ENCODE assay signal across 14 cellular contexts in genomic region chr12:106305376-106305775, GRCh38. TPM values are rescaled to one million over a fixed set of nuclear protein-coding genes. Genes with fewer than 3 reads are reported as not detected.
DNase-seq lines count a peak whose midpoint lies in the region; ATAC-seq and TF ChIP-seq lines count a peak whose summit lies in the region.
"Had no signal": no experiment of that assay in that cellular context is flagged by ENCODE, and none has a peak within 500 bp of the region (broad histone marks: within the 10 kb centered on the region; RNA-seq: fewer than 3 reads in every experiment).

No MANE protein-coding gene starts in this region.

- no peak for TF ChIP-seq POLR2A in heart left ventricle (IDR thresholded peaks at IDR 0.05)

- TF ChIP-seq CTCF in heart left ventricle (IDR thresholded peaks at IDR 0.05), result no peak

- H3K4me1 ChIP-seq in heart left ventricle (peaks cover 8 to 87% (median 79%) of the 10 kb centered on the region in 12 donors), stomach smooth muscle (ENCODE audit: control insufficient read depth, insufficient read depth, low read length) (peaks cover 53% of the 10 kb centered on the region)

- DNase-seq in heart left ventricle (no peak), Right ventricle myocardium superior (no peak), kidney tubule cell (ENCODE audit: low spot score) (peak; percentile 26), EL (no peak), DMS153 treated with DMSO at 0.1 percent for 48 hours (lab: John Stamatoyannopoulos, UW; ENCODE audit: unreplicated experiment) (no peak)
- DNase-seq: activated CD4-positive, alpha-beta T cell treated with anti-CD3 and anti-CD28 coated beads, Interleukin-2, amount 10 ng/mL, durations not matched to agents 7 days and 5 days; foreskin melanocyte; KBM-7; NCI-H1930; ovary; stimulated activated naive CD4-positive, alpha-beta T cell had no signal

- intact Hi-C loops in heart left ventricle (cut with DNase I), result loop anchor here in 7 of 10 donors (5.0 to 10.0 kb wide), 3 partner anchors 37 to 161 kb away; partner anchors contain the start of gene CKAP4 (in 1 of the 7)
- intact Hi-C loops in Right ventricle myocardium superior (cut with DNase I), result loop anchor here (10.0 kb wide), 1 partner anchor 61 kb away; the partner anchor contains the start of gene CKAP4

- peak overlapping the region; percentile 93 for H3K4me3 Mint-ChIP-seq in activated T-helper 17 cell treated with anti-CD3 and anti-CD28 coated beads, Interleukin-2, amount 50 U/mL, for 72 hours
- H3K4me3 Mint-ChIP-seq: activated CD4-positive, alpha-beta T cell treated with anti-CD3 and anti-CD28 coated beads, Interleukin-2, amount 10 ng/mL, durations not matched to agents 7 days and 5 days had no signal

- no peaks in the 10 kb centered on the region for H3K27me3 Mint-ChIP-seq in activated T-helper 17 cell treated with anti-CD3 and anti-CD28 coated beads, Interleukin-2, amount 50 U/mL, for 72 hours
- H3K27me3 Mint-ChIP-seq: activated CD4-positive, alpha-beta T cell treated with anti-CD3 and anti-CD28 coated beads, Interleukin-2, amount 10 ng/mL, durations not matched to agents 7 days and 5 days had no signal

- no peak overlapping the region for H3K9ac ChIP-seq in stomach smooth muscle (ENCODE audit: low read length in 2 of 2)

- H3K27me3 ChIP-seq in heart left ventricle, result no peaks in the 10 kb centered on the region
- H3K27me3 ChIP-seq in stomach smooth muscle (ENCODE audit: control insufficient read depth in 1 of 2, insufficient read depth in 2 of 2, low read length in 2 of 2), result no peaks in the 10 kb centered on the region
- H3K27me3 ChIP-seq: ovary had no signal

- peaks cover 0 to 21% (median 0%) of the 10 kb centered on the region in 9 donors for H3K36me3 ChIP-seq in heart left ventricle
- H3K36me3 ChIP-seq in stomach smooth muscle (ENCODE audit: control insufficient read depth in 2 of 2, insufficient read depth in 2 of 2, low read length in 2 of 2), result no peaks in the 10 kb centered on the region
- H3K36me3 ChIP-seq: ovary had no signal

- peak overlapping the region; percentile 99 for H3K27ac Mint-ChIP-seq in activated T-helper 17 cell treated with anti-CD3 and anti-CD28 coated beads, Interleukin-2, amount 50 U/mL, for 72 hours
- H3K27ac Mint-ChIP-seq: activated CD4-positive, alpha-beta T cell treated with anti-CD3 and anti-CD28 coated beads, Interleukin-2, amount 10 ng/mL, durations not matched to agents 7 days and 5 days had no signal

- H3K4me3 ChIP-seq in heart left ventricle (peak overlapping the region in 9 of 12 donors; percentile 1 to 97 (median 84)), stomach smooth muscle (ENCODE audit: low read length in 2 of 2) (no peak overlapping the region)
- H3K4me3 ChIP-seq: ovary had no signal

- peaks cover 65% of the 10 kb centered on the region for H3K4me1 Mint-ChIP-seq in activated T-helper 17 cell treated with anti-CD3 and anti-CD28 coated beads, Interleukin-2, amount 50 U/mL, for 72 hours

- 65 to 72% (median 70%) methylated on average over 5 of the region's 5 CpGs for WGBS in heart left ventricle, 4 donors

- no peaks in the 10 kb centered on the region for H3K9me3 Mint-ChIP-seq in activated T-helper 17 cell treated with anti-CD3 and anti-CD28 coated beads, Interleukin-2, amount 50 U/mL, for 72 hours
- H3K9me3 Mint-ChIP-seq: activated CD4-positive, alpha-beta T cell treated with anti-CD3 and anti-CD28 coated beads, Interleukin-2, amount 10 ng/mL, durations not matched to agents 7 days and 5 days had no signal

- H3K36me3 Mint-ChIP-seq in activated T-helper 17 cell treated with anti-CD3 and anti-CD28 coated beads, Interleukin-2, amount 50 U/mL, for 72 hours (ENCODE audit: low read depth), result peaks cover 31% of the 10 kb centered on the region

- H3K9me3 ChIP-seq in heart left ventricle (no peaks in the 10 kb centered on the region), stomach smooth muscle (ENCODE audit: control insufficient read depth in 2 of 2, low read length in 2 of 2) (no peaks in the 10 kb centered on the region)
- H3K9me3 ChIP-seq: ovary had no signal

- ATAC-seq in heart left ventricle (no peak), Right ventricle myocardium superior (ENCODE audit: poor library complexity) (no peak), HG03045 (IDR thresholded peaks at IDR 0.05; ENCODE audit: unreplicated experiment) (no peak)
- no peak for ATAC-seq in activated T-helper 17 cell treated with anti-CD3 and anti-CD28 coated beads, Interleukin-2, amount 50 U/mL, for 72 hours (replicated peaks)

- H3K27ac ChIP-seq in heart left ventricle, result peak overlapping the region in 11 of 12 donors; percentile 58 to 100 (median 97)
- H3K27ac ChIP-seq in stomach smooth muscle (ENCODE audit: low read length), result peak overlapping the region; percentile 96
- H3K27ac ChIP-seq: ovary had no signal

RNA-seq across cellular contexts. Expression of gene TCP11L2, which starts 2.8 kb away (rescaled TPM):
- total RNA-seq in heart left ventricle (100 to 1,000 TPM in 5 of 9 donors, 10 to 100 TPM in 4; 60.8 to 147 (median 113) TPM), Right ventricle myocardium superior (122 TPM)
- 10 to 100 TPM; 15.5 to 17.3 TPM for polyA plus RNA-seq in heart left ventricle
- 10 to 100 TPM in 1 of 2 donors, 1 to 10 TPM in 1; 9.6 to 22.4 TPM for total RNA-seq in activated T-helper 17 cell treated with anti-CD3 and anti-CD28 coated beads, Interleukin-2, amount 50 U/mL, for 72 hours

RNA-seq across cellular contexts. Expression of gene POLR3B, which starts 52.2 kb away (rescaled TPM):
- total RNA-seq in heart left ventricle, result 10 to 100 TPM in 2 of 9 donors, 1 to 10 TPM in 7; 6.4 to 12.3 (median 9.3) TPM
- 1 to 10 TPM; 2.5 to 8.1 TPM for polyA plus RNA-seq in heart left ventricle
- total RNA-seq in Right ventricle myocardium superior, result 7.1 TPM
- 1 to 10 TPM; 3.0 to 8.7 TPM for total RNA-seq in activated T-helper 17 cell treated with anti-CD3 and anti-CD28 coated beads, Interleukin-2, amount 50 U/mL, for 72 hours

RNA-seq across cellular contexts. Expression of gene CKAP4, which starts 57.6 kb away (rescaled TPM):
- 10 to 100 TPM; 39.9 to 70.7 (median 53.7) TPM for total RNA-seq in heart left ventricle
- polyA plus RNA-seq in heart left ventricle, result 10 to 100 TPM; 19.0 to 61.5 TPM
- 35.0 TPM for total RNA-seq in Right ventricle myocardium superior
- total RNA-seq in activated T-helper 17 cell treated with anti-CD3 and anti-CD28 coated beads, Interleukin-2, amount 50 U/mL, for 72 hours, result 1 to 10 TPM; 3.6 to 3.8 TPM

Comparison
In these comparisons a context has a peak if more than half of its experiments do, and no peak if none do; other contexts are left out.
1. H3K4me3 ChIP-seq: peak in heart left ventricle (9 of 12); none in stomach smooth muscle (0 of 2).